8 cellular contexts compared by ENCODE assay signal in genomic region chr9:14992516-14992915, GRCh38.
A peak's percentile ranks its signal among the peaks of the same experiment; 100 is the strongest.
DNase-seq lines count a peak whose midpoint lies in the region; ATAC-seq and TF ChIP-seq lines count a peak whose summit lies in the region.

No MANE protein-coding gene starts in this region.

- H3K4me1 ChIP-seq in hepatocyte (ENCODE audit: insufficient read depth) = peaks cover 9% of the 10 kb centered on the region

- H3K4me3 ChIP-seq in hepatocyte = no peak overlapping the region

- peak; percentile 19 for ATAC-seq in SK-N-SH treated with all-trans-retinoic acid at 6 μM for 48 hours
- no peak for ATAC-seq in stimulated activated naive CD8-positive, alpha-beta T cell treated with anti-CD3 and anti-CD28 coated beads, Interleukin-15, amount 100 ng/mL, for 72 hours
- ATAC-seq in HG03342 (IDR thresholded peaks at IDR 0.05; ENCODE audit: unreplicated experiment) = no peak

- peaks cover 4% of the 10 kb centered on the region for H3K9me3 Mint-ChIP-seq in T-helper 2 cell treated with Interferon-gamma antibody and Interleukin-4, amounts not matched to agents 5 μg/mL and 100 μg/mL, for 36 hours
- H3K9me3 Mint-ChIP-seq in stimulated activated naive CD8-positive, alpha-beta T cell treated with anti-CD3 and anti-CD28 coated beads, Interleukin-15, amount 100 ng/mL, for 72 hours = no peaks in the 10 kb centered on the region

- H3K4me3 Mint-ChIP-seq in T-helper 2 cell treated with Interferon-gamma antibody and Interleukin-4, amounts not matched to agents 5 μg/mL and 100 μg/mL, for 36 hours = peak overlapping the region; percentile 80
- peak overlapping the region; percentile 64 to 72 for H3K4me3 Mint-ChIP-seq in stimulated activated naive CD8-positive, alpha-beta T cell treated with anti-CD3 and anti-CD28 coated beads, Interleukin-15, amount 100 ng/mL, for 72 hours

- H3K27ac ChIP-seq in hepatocyte = peak overlapping the region; percentile 54

- no peaks in the 10 kb centered on the region for H3K27me3 ChIP-seq in hepatocyte

- no peak overlapping the region for H3K27ac Mint-ChIP-seq in T-helper 2 cell treated with Interferon-gamma antibody and Interleukin-4, amounts not matched to agents 5 μg/mL and 100 μg/mL, for 36 hours
- H3K27ac Mint-ChIP-seq in stimulated activated naive CD8-positive, alpha-beta T cell treated with anti-CD3 and anti-CD28 coated beads, Interleukin-15, amount 100 ng/mL, for 72 hours = peak overlapping the region in 1 of 2 donors; percentile 80

- 87% methylated on average over 5 of the region's 5 CpGs for WGBS in hepatocyte (ENCODE audit: low lambda C conversion rate, missing lambda C conversion rate)

- H3K9me3 ChIP-seq in hepatocyte (ENCODE audit: low read depth) = no peaks in the 10 kb centered on the region

- DNase-seq in T-helper 2 cell treated with Interferon-gamma antibody and Interleukin-4, amounts not matched to agents 5 μg/mL and 100 μg/mL, for 36 hours (ENCODE audit: low spot score) = no peak
- DNase-seq in T-helper 2 cell = no peak
- no peak for DNase-seq in hepatocyte (ENCODE audit: low spot score)
- no peak for DNase-seq in stimulated activated naive CD8-positive, alpha-beta T cell treated with anti-CD3 and anti-CD28 coated beads, Interleukin-15, amount 100 ng/mL, for 72 hours
- no peak for DNase-seq in NCI-H146 treated with DMSO at 0.1 percent for 48 hours (lab: John Stamatoyannopoulos, UW; ENCODE audit: unreplicated experiment)
- DNase-seq in retina = no peak

- H3K36me3 ChIP-seq in hepatocyte (replicated peaks; ENCODE audit: insufficient read depth, low read depth) = no peaks in the 10 kb centered on the region

- H2AFZ ChIP-seq in hepatocyte = peak overlapping the region; percentile 85

- H3K27me3 Mint-ChIP-seq in T-helper 2 cell treated with Interferon-gamma antibody and Interleukin-4, amounts not matched to agents 5 μg/mL and 100 μg/mL, for 36 hours (ENCODE audit: low read depth) = peaks cover 18% of the 10 kb centered on the region
- H3K27me3 Mint-ChIP-seq in stimulated activated naive CD8-positive, alpha-beta T cell treated with anti-CD3 and anti-CD28 coated beads, Interleukin-15, amount 100 ng/mL, for 72 hours = no peaks in the 10 kb centered on the region

- no peaks in the 10 kb centered on the region for H4K20me1 ChIP-seq in hepatocyte (ENCODE audit: insufficient read depth, poor library complexity, severe bottlenecking)

- H3K79me2 ChIP-seq in hepatocyte = no peaks in the 10 kb centered on the region

- no peaks in the 10 kb centered on the region for H3K36me3 Mint-ChIP-seq in T-helper 2 cell treated with Interferon-gamma antibody and Interleukin-4, amounts not matched to agents 5 μg/mL and 100 μg/mL, for 36 hours (ENCODE audit: low read depth)

- TF ChIP-seq CTCF in hepatocyte (IDR thresholded peaks at IDR 0.05; ENCODE audit: poor library complexity) = no peak

- peaks cover 35% of the 10 kb centered on the region for H3K4me1 Mint-ChIP-seq in T-helper 2 cell treated with Interferon-gamma antibody and Interleukin-4, amounts not matched to agents 5 μg/mL and 100 μg/mL, for 36 hours (ENCODE audit: low read depth)
- peaks cover 29% of the 10 kb centered on the region for H3K4me1 Mint-ChIP-seq in stimulated activated naive CD8-positive, alpha-beta T cell treated with anti-CD3 and anti-CD28 coated beads, Interleukin-15, amount 100 ng/mL, for 72 hours

- H3K9me2 ChIP-seq in hepatocyte (replicated peaks; ENCODE audit: insufficient read depth) = no peaks in the 10 kb centered on the region

- peak overlapping the region; percentile 87 for H3K4me2 ChIP-seq in hepatocyte

TF ChIP-seq in SK-N-SH treated with all-trans-retinoic acid at 6 μM for 48 hours, 23 proteins besides CTCF, POLR2A, EP300 and RAD21:
- TF ChIP-seq ZNF565 (CRISPR knock-in tag; conservative IDR thresholded peaks at IDR 0.05; ENCODE audit: low read depth) (no peak), POU6F1 (CRISPR knock-in tag; IDR thresholded peaks at IDR 0.05; ENCODE audit: borderline replicate concordance, low read depth) (no peak), SNAI2 (CRISPR knock-in tag; IDR thresholded peaks at IDR 0.05) (no peak), ZNF8 (CRISPR knock-in tag; IDR thresholded peaks at IDR 0.05) (no peak), OSR1 (CRISPR knock-in tag; IDR thresholded peaks at IDR 0.05) (no peak), TOX (CRISPR knock-in tag; IDR thresholded peaks at IDR 0.05; ENCODE audit: borderline replicate concordance) (no peak), PATZ1 (CRISPR knock-in tag; IDR thresholded peaks at IDR 0.05; ENCODE audit: borderline replicate concordance) (no peak), ZFP3 (CRISPR knock-in tag; IDR thresholded peaks at IDR 0.05) (no peak), ARNTL (CRISPR knock-in tag; IDR thresholded peaks at IDR 0.05; ENCODE audit: borderline replicate concordance, low read depth) (no peak), BACH2 (CRISPR knock-in tag; IDR thresholded peaks at IDR 0.05; ENCODE audit: borderline replicate concordance) (no peak), ISL1 (CRISPR knock-in tag; IDR thresholded peaks at IDR 0.05) (no peak), ZNF70 (CRISPR knock-in tag; IDR thresholded peaks at IDR 0.05) (no peak), RARB (CRISPR knock-in tag; IDR thresholded peaks at IDR 0.05) (no peak), CREB5 (CRISPR knock-in tag; IDR thresholded peaks at IDR 0.05; ENCODE audit: low read depth) (no peak), CSDC2 (CRISPR knock-in tag; IDR thresholded peaks at IDR 0.05) (no peak), GLIS3 (CRISPR knock-in tag; IDR thresholded peaks at IDR 0.05) (no peak), ZC3H10 (CRISPR knock-in tag; IDR thresholded peaks at IDR 0.05) (no peak), ESRRG (CRISPR knock-in tag; IDR thresholded peaks at IDR 0.05) (no peak), TSHZ2 (CRISPR knock-in tag; IDR thresholded peaks at IDR 0.05) (no peak), TCF4 (CRISPR knock-in tag; IDR thresholded peaks at IDR 0.05; ENCODE audit: borderline replicate concordance) (no peak)
TF ChIP-seq in SK-N-SH treated with all-trans-retinoic acid at 6 μM for 48 hours: peak in this region for 0.
